ENCODE assay signal across 8 cellular contexts in genomic region chr1:244864253-244865027, GRCh38. TPM values are rescaled to one million over a fixed set of nuclear protein-coding genes. Genes with fewer than 3 reads are reported as not detected.
A peak's percentile ranks its signal among the peaks of the same experiment; 100 is the strongest.
DNase-seq lines count a peak whose midpoint lies in the region; TF ChIP-seq lines count a peak whose summit lies in the region.

Gene HNRNPU, minus strand, starts transcription at chr1:244864543. Its CDS starts 236 bp downstream, at chr1:244864307.

- peaks cover 32% of the 10 kb centered on the region for H3K4me1 ChIP-seq in effector memory CD4-positive, alpha-beta T cell (ENCODE audit: control insufficient read depth, insufficient read depth, low read length, poor library complexity, severe bottlenecking)

- H3K27ac ChIP-seq in effector memory CD4-positive, alpha-beta T cell (ENCODE audit: insufficient read depth, low read length, poor library complexity, severe bottlenecking) = peak within 1 kb of the TSS; percentile 98

- no peaks in the 10 kb centered on the region for H3K27me3 ChIP-seq in effector memory CD4-positive, alpha-beta T cell (replicated peaks; ENCODE audit: control insufficient read depth, insufficient read depth, low read length, poor library complexity, severe bottlenecking)

- DNase-seq in COR-L47 (lab: John Stamatoyannopoulos, UW) (peak; percentile 98), GM20000 (ENCODE audit: low spot score) (peak; percentile 94), HT1080 (ENCODE audit: low read depth) (peak; percentile 95), NOMO-1 (lab: John Stamatoyannopoulos, UW; ENCODE audit: unreplicated experiment in 2 of 2) (peak; percentile 94 to 98), medulla oblongata (ENCODE audit: extremely low spot score) (peak; percentile 97)
- peak; percentile 91 to 92 (median 92) for DNase-seq in effector memory CD4-positive, alpha-beta T cell
- peak; percentile 93 for DNase-seq in stimulated activated CD8-positive, alpha-beta memory T cell treated with anti-CD3 and anti-CD28 coated beads, Interleukin-12 subunit alpha, Interleukin-12 subunit beta, amount 100 ng/mL, for 1 hour (ENCODE audit: low read depth)

- no peak for TF ChIP-seq CTCF in GM20000 (IDR thresholded peaks at IDR 0.05; ENCODE audit: extremely low read depth, missing control alignments)

- peak within 1 kb of the TSS; percentile 77 for H3K4me3 ChIP-seq in effector memory CD4-positive, alpha-beta T cell (ENCODE audit: insufficient read depth, low read depth, low read length, poor library complexity, severe bottlenecking)

- no peaks in the 10 kb centered on the region for H3K9me3 ChIP-seq in effector memory CD4-positive, alpha-beta T cell (ENCODE audit: control insufficient read depth, low read length)

- peaks cover 17% of the 10 kb centered on the region for H3K36me3 ChIP-seq in effector memory CD4-positive, alpha-beta T cell (ENCODE audit: control insufficient read depth, insufficient read depth, low read length)

- CTCF ChIA-PET in activated CD8-positive, alpha-beta memory T cell treated with anti-CD3 and anti-CD28 coated beads for 36 hours (lab: Charles Lee) = interaction anchor here (1.0 to 2.1 kb wide), 4 partner anchors 8 to 396 kb away, joined by 3 to 17 read pairs (median 6); partner anchors contain the start of gene COX20

- POLR2A ChIA-PET in activated CD8-positive, alpha-beta memory T cell treated with anti-CD3 and anti-CD28 coated beads for 36 hours (lab: Charles Lee) = interaction anchor here (0.9 to 6.6 kb wide), 8 partner anchors 9 to 106 kb away, joined by 3 to 112 read pairs (median 6); partner anchors contain the start of gene COX20

RNA-seq across cellular contexts. Expression of gene HNRNPU, which starts in this region (rescaled TPM):
- total RNA-seq in HT1080 (2014; rRNA removed; shearing (Covaris generic)) = 438 and 507 TPM in 2 replicates
- 290 and 393 TPM in 2 replicates for polyA plus RNA-seq in HT1080 (2015; cell fraction: cytosol; rRNA removed)
- polyA plus RNA-seq in HT1080 (2015; cell fraction: nucleus; rRNA removed) = 619 and 715 TPM in 2 replicates
- 100 to 1,000 TPM; 619 to 638 TPM for total RNA-seq in activated CD8-positive, alpha-beta memory T cell treated with anti-CD3 and anti-CD28 coated beads for 36 hours

Comparison
In these comparisons a context has a peak if more than half of its experiments do, and no peak if none do; other contexts are left out.
1. Peak in every context shown above with its lines: DNase-seq, H3K4me3 ChIP-seq and H3K27ac ChIP-seq.